Comparison of ENCODE assay signal across 8 cellular contexts in genomic region chr7:41731486-41732278, GRCh38. TPM values are rescaled to one million over a fixed set of nuclear protein-coding genes. Genes with fewer than 3 reads are reported as not detected.
A peak's percentile ranks its signal among the peaks of the same experiment; 100 is the strongest.
DNase-seq lines count a peak whose midpoint lies in the region; ATAC-seq and TF ChIP-seq lines count a peak whose summit lies in the region.

No MANE protein-coding gene starts in this region.

- no peak for TF ChIP-seq EP300 in gastroesophageal sphincter (IDR thresholded peaks at IDR 0.05)

- H4K20me1 ChIP-seq in Karpas-422 (ENCODE audit: insufficient read depth, low read depth, low read length): no peaks in the 10 kb centered on the region

- H3K4me3 ChIP-seq in gastroesophageal sphincter (no peak overlapping the region), Karpas-422 (ENCODE audit: low read length) (no peak overlapping the region)

- H3K27ac ChIP-seq in gastroesophageal sphincter: no peak overlapping the region
- H3K27ac ChIP-seq in Karpas-422 (ENCODE audit: low read length): no peak overlapping the region

- H3K9me3 ChIP-seq in gastroesophageal sphincter: no peaks in the 10 kb centered on the region
- no peaks in the 10 kb centered on the region for H3K9me3 ChIP-seq in Karpas-422 (ENCODE audit: low read length)

- no peak for TF ChIP-seq CTCF in gastroesophageal sphincter (IDR thresholded peaks at IDR 0.05)

- no peaks in the 10 kb centered on the region for H3K27me3 ChIP-seq in gastroesophageal sphincter
- no peaks in the 10 kb centered on the region for H3K27me3 ChIP-seq in Karpas-422 (ENCODE audit: low read length)

- H3K4me1 ChIP-seq in gastroesophageal sphincter (peaks cover 0 to 19% (median 0%) of the 10 kb centered on the region in 3 donors), Karpas-422 (ENCODE audit: low read length) (no peaks in the 10 kb centered on the region)

- ATAC-seq in GM18508 (IDR thresholded peaks at IDR 0.05; ENCODE audit: insufficient read depth, unreplicated experiment): peak; percentile 97
- peak; percentile 99 for ATAC-seq in GM21528 (IDR thresholded peaks at IDR 0.05; ENCODE audit: low FRiP score, unreplicated experiment)
- peak; percentile 99 for ATAC-seq in HG03342 (IDR thresholded peaks at IDR 0.05; ENCODE audit: unreplicated experiment)
- peak; percentile 31 for ATAC-seq in gastroesophageal sphincter

- no peak overlapping the region for H3K4me2 ChIP-seq in Karpas-422 (ENCODE audit: low read depth, low read length, poor library complexity, severe bottlenecking)

- H3K9ac ChIP-seq in Karpas-422 (ENCODE audit: low read length): no peak overlapping the region

- no peak overlapping the region for H2AFZ ChIP-seq in Karpas-422 (ENCODE audit: low read length)

- 64 to 81% methylated on average over 4 to 6 of the region's 6 CpGs for WGBS in gastroesophageal sphincter (ENCODE audit: low coverage in 1 of 2), 2 donors

- no peaks in the 10 kb centered on the region for H3K79me2 ChIP-seq in Karpas-422 (ENCODE audit: low read length)

- no peaks in the 10 kb centered on the region for H3K9me2 ChIP-seq in Karpas-422 (replicated peaks; ENCODE audit: insufficient read depth, low read length)

- H3K36me3 ChIP-seq in gastroesophageal sphincter (no peaks in the 10 kb centered on the region), Karpas-422 (ENCODE audit: insufficient read depth, low read length) (no peaks in the 10 kb centered on the region)

- TF ChIP-seq POLR2A in gastroesophageal sphincter (IDR thresholded peaks at IDR 0.05): no peak

- DNase-seq in Karpas-422 (no peak), germinal center (ENCODE audit: low spot score) (no peak), SK-N-DZ (ENCODE audit: low spot score) (no peak), UCSD-AML1 (lab: John Stamatoyannopoulos, UW; ENCODE audit: unreplicated experiment) (no peak)

RNA-seq across cellular contexts. Expression of gene INHBA, which starts 28.8 kb away (rescaled TPM):
- 10 to 100 TPM; 16.7 to 49.2 (median 44.5) TPM for total RNA-seq in gastroesophageal sphincter
- total RNA-seq in Karpas-422 (2014; rRNA removed; shearing (Covaris generic); ENCODE audit: low replicate concordance): not detected in 2 replicates
- not detected in 2 replicates for polyA plus RNA-seq in SK-N-DZ (2014; cell fraction: cytosol; rRNA removed)
- not detected in 2 replicates for polyA plus RNA-seq in SK-N-DZ (2014; cell fraction: nucleus; rRNA removed)

Comparison
In these comparisons a context has a peak if more than half of its experiments do, and no peak if none do; other contexts are left out.
1. ATAC-seq: peak in every context shown above with its lines; median percentile 99 in GM21528; 99 in HG03342; 97 in GM18508; 31 in gastroesophageal sphincter.
2. RNA of gene INHBA, which starts 28.8 kb away (total RNA-seq): 16.7 to 49.2 TPM in gastroesophageal sphincter; not detected in Karpas-422; every median in the first group is over 10 times any median in the second.